ENCODE assay signal across 1 cellular context in genomic region chr5:93756372-93756771, GRCh38.
TF ChIP-seq lines count a peak whose summit lies in the region.

No MANE protein-coding gene starts in this region.

TF ChIP-seq in WTC11, 78 proteins besides CTCF, POLR2A, EP300 and RAD21 (continued from another document):
- TF ChIP-seq ZNF425 (CRISPR knock-in tag; conservative IDR thresholded peaks at IDR 0.05), result no peak
- no peak for TF ChIP-seq NR3C1 (CRISPR knock-in tag; conservative IDR thresholded peaks at IDR 0.05; ENCODE audit: low read depth)
- no peak for TF ChIP-seq E2F4 (CRISPR knock-in tag; IDR thresholded peaks at IDR 0.05; ENCODE audit: borderline replicate concordance, low read depth)
- TF ChIP-seq ZBTB21 (CRISPR knock-in tag; IDR thresholded peaks at IDR 0.05; ENCODE audit: borderline replicate concordance), result no peak
- no peak for TF ChIP-seq NFE2L1 (CRISPR knock-in tag; IDR thresholded peaks at IDR 0.05)
- no peak for TF ChIP-seq KAT7 (CRISPR knock-in tag; IDR thresholded peaks at IDR 0.05; ENCODE audit: borderline replicate concordance)
- no peak for TF ChIP-seq RELA (CRISPR knock-in tag; IDR thresholded peaks at IDR 0.05; ENCODE audit: borderline replicate concordance)
- no peak for TF ChIP-seq ATF1 (CRISPR knock-in tag; IDR thresholded peaks at IDR 0.05)
- TF ChIP-seq ZNF281 (CRISPR knock-in tag; IDR thresholded peaks at IDR 0.05), result no peak
- TF ChIP-seq ZNF219 (CRISPR knock-in tag; IDR thresholded peaks at IDR 0.05; ENCODE audit: borderline replicate concordance), result no peak
- TF ChIP-seq SMAD4 (CRISPR knock-in tag; IDR thresholded peaks at IDR 0.05), result no peak
- TF ChIP-seq ZNF232 (CRISPR knock-in tag; IDR thresholded peaks at IDR 0.05), result no peak
- TF ChIP-seq ESRRA (CRISPR knock-in tag; IDR thresholded peaks at IDR 0.05; ENCODE audit: borderline replicate concordance), result no peak
- no peak for TF ChIP-seq ERG (CRISPR knock-in tag; IDR thresholded peaks at IDR 0.05)
- TF ChIP-seq CREM (CRISPR knock-in tag; IDR thresholded peaks at IDR 0.05), result no peak
- no peak for TF ChIP-seq NFYB (CRISPR knock-in tag; conservative IDR thresholded peaks at IDR 0.05; ENCODE audit: low read depth)
- no peak for TF ChIP-seq SP1 (CRISPR knock-in tag; conservative IDR thresholded peaks at IDR 0.05)
